ENCODE assay signal across 8 cellular contexts in genomic region chr1:10338047-10338446, GRCh38.
DNase-seq lines count a peak whose midpoint lies in the region; ATAC-seq, FAIRE-seq and TF ChIP-seq lines count a peak whose summit lies in the region.

No MANE protein-coding gene starts in this region.

- H3K36me3 ChIP-seq in adrenal gland (replicated peaks in 1 of 2): peaks cover 0 to 63% of the 10 kb centered on the region in 2 donors
- peaks cover 61% of the 10 kb centered on the region for H3K36me3 ChIP-seq in left ventricle myocardium inferior

- ATAC-seq in A549 (peak; percentile 96), HG03196 (IDR thresholded peaks at IDR 0.05; ENCODE audit: unreplicated experiment) (no peak)

- H3K4me2 ChIP-seq in A549: no peak overlapping the region

- CTCF ChIA-PET in A549 (lab: Yijun Ruan, JAX): interaction anchor here (0.6 to 1.8 kb wide), 14 partner anchors 9 to 388 kb away, joined by 3 to 8 read pairs (median 3); partner anchors contain the start of gene KIF1B

- TF ChIP-seq RAD21 in A549 (conservative IDR thresholded peaks at IDR 0.05 in 1 of 2, IDR thresholded peaks at IDR 0.05 in 1 of 2): peak; percentile 63 to 82

- TF ChIP-seq EP300 in A549 (IDR thresholded peaks at IDR 0.05): no peak

- H3K4me1 ChIP-seq in A549: peaks cover 7% of the 10 kb centered on the region; the same call in 1 of the 3 replicates
- H3K4me1 ChIP-seq in adrenal gland (replicated peaks in 1 of 2): peaks cover 0 to 7% of the 10 kb centered on the region in 2 donors
- H3K4me1 ChIP-seq in left ventricle myocardium inferior: peaks cover 23% of the 10 kb centered on the region

- no peak overlapping the region for H3K4me3 ChIP-seq in A549
- no peak overlapping the region for H3K4me3 ChIP-seq in adrenal gland
- H3K4me3 ChIP-seq in left ventricle myocardium inferior: no peak overlapping the region
- no peak overlapping the region for H3K4me3 ChIP-seq in retinal pigment epithelial cell (ENCODE audit: low read length)

- no peaks in the 10 kb centered on the region for H3K9me3 ChIP-seq in A549
- H3K9me3 ChIP-seq in adrenal gland (replicated peaks in 1 of 3): no peaks in the 10 kb centered on the region
- no peaks in the 10 kb centered on the region for H3K9me3 ChIP-seq in left ventricle myocardium inferior (replicated peaks)

- H3K27me3 ChIP-seq in adrenal gland (no peaks in the 10 kb centered on the region), left ventricle myocardium inferior (ENCODE audit: low read depth) (no peaks in the 10 kb centered on the region)

- FAIRE-seq in A549 (lab: Jason Lieb, UNC): no peak

- intact Hi-C loops in adrenal gland (cut with DNase I): loop anchor here in 1 of 2 donors (10.0 kb wide), 1 partner anchor 133 kb away; no protein-coding TSS in a partner anchor
- intact Hi-C loops in left ventricle myocardium inferior (cut with micrococcal nuclease): no loop called here

- DNase-seq in A549 (ENCODE audit: low read depth in 1 of 2, low spot score in 1 of 2): peak; percentile 30 to 48
- DNase-seq in NCI-H69 (lab: John Stamatoyannopoulos, UW): peak; percentile 25
- peak; percentile 26 to 70 (median 48) for DNase-seq in adrenal gland
- DNase-seq in left ventricle myocardium inferior: peak; percentile 40
- peak; percentile 3 for DNase-seq in retinal pigment epithelial cell (ENCODE audit: low read depth)
- no peak for DNase-seq in NCI-H2107 (lab: John Stamatoyannopoulos, UW)

- WGBS in A549 (ENCODE audit: missing lambda C conversion rate): 37% methylated on average over 2 of the region's 2 CpGs
- 36 to 48% (median 40%) methylated on average over 2 of the region's 2 CpGs for WGBS in adrenal gland, 4 donors

- POLR2A ChIA-PET in A549 (lab: Yijun Ruan, JAX): no interaction called here

- TF ChIP-seq POLR2A in A549 (IDR thresholded peaks at IDR 0.05; ENCODE audit: low read length) (no peak), adrenal gland (IDR thresholded peaks at IDR 0.05) (no peak)

- TF ChIP-seq CTCF in A549 (IDR thresholded peaks at IDR 0.05) (peak; percentile 60), GM12872 (IDR thresholded peaks at IDR 0.05; ENCODE audit: insufficient read depth, low read depth, low read length) (peak; percentile 88), adrenal gland (IDR thresholded peaks at IDR 0.05) (peak; percentile 31 to 66 (median 60)), left ventricle myocardium inferior (IDR thresholded peaks at IDR 0.05; ENCODE audit: borderline replicate concordance) (peak; percentile 83), retinal pigment epithelial cell (conservative IDR thresholded peaks at IDR 0.05; ENCODE audit: low read depth, low read length) (peak; percentile 93)

- H3K27ac ChIP-seq in A549: no peak overlapping the region
- no peak overlapping the region for H3K27ac ChIP-seq in adrenal gland
- H3K27ac ChIP-seq in left ventricle myocardium inferior (replicated peaks): peak overlapping the region; percentile 51

TF ChIP-seq in A549, 52 proteins besides CTCF, POLR2A, EP300 and RAD21:
- TF ChIP-seq TFCP2L1 (CRISPR knock-in tag; IDR thresholded peaks at IDR 0.05) (no peak), SMC3 (IDR thresholded peaks at IDR 0.05) (peak; percentile 41), USF2 (IDR thresholded peaks at IDR 0.05) (no peak)
